ENCODE assay signal across 20 cellular contexts in genomic region chr4:55906323-55906722, GRCh38.
"Had no signal": no experiment of that assay in that cellular context is flagged by ENCODE, and none has a peak within 500 bp of the region (broad histone marks: within the 10 kb centered on the region; RNA-seq: fewer than 3 reads in every experiment).

No MANE protein-coding gene starts in this region.

- H3K4me3 ChIP-seq: colonic mucosa, hepatocyte, lower lobe of right lung, pancreas, right lobe of liver, smooth muscle cell, thyroid gland had no signal

- H3K27me3 Mint-ChIP-seq: activated CD8-positive, alpha-beta memory T cell treated with anti-CD3 and anti-CD28 coated beads, Interleukin-2, amount 10 ng/mL, durations not matched to agents 7 days and 5 days; natural killer cell treated with Interleukin-12 subunit alpha and Interleukin-12 subunit beta and Interleukin-15 and Interleukin-18, amount 100 ng/mL, for 72 hours; stimulated activated memory B cell treated with anti-CD40 and anti-IgM and Interleukin-4, amounts not matched to agents 10 μg/mL and 1 μg/mL and 100 μg/mL, for 72 hours had no signal

- H3K27ac ChIP-seq: brain microvascular endothelial cell, colonic mucosa, hepatocyte, lower lobe of right lung, neutrophil, pancreas, right lobe of liver, thyroid gland had no signal

- H3K9me3 ChIP-seq: colonic mucosa, lower lobe of right lung, neutrophil, pancreas, right lobe of liver, thyroid gland had no signal

- H3K4me3 Mint-ChIP-seq: activated CD8-positive, alpha-beta memory T cell treated with anti-CD3 and anti-CD28 coated beads, Interleukin-2, amount 10 ng/mL, durations not matched to agents 7 days and 5 days; endodermal cell; natural killer cell treated with Interleukin-12 subunit alpha and Interleukin-12 subunit beta and Interleukin-15 and Interleukin-18, amount 100 ng/mL, for 72 hours; stimulated activated memory B cell treated with anti-CD40 and anti-IgM and Interleukin-4, amounts not matched to agents 10 μg/mL and 1 μg/mL and 100 μg/mL, for 72 hours had no signal

- H3K36me3 Mint-ChIP-seq: natural killer cell treated with Interleukin-12 subunit alpha and Interleukin-12 subunit beta and Interleukin-15 and Interleukin-18, amount 100 ng/mL, for 72 hours had no signal

- H3K36me3 ChIP-seq: colonic mucosa had no signal

- DNase-seq: activated CD4-positive, alpha-beta T cell treated with anti-CD3 and anti-CD28 coated beads, Interleukin-2, amount 50 U/mL, for 4 hours; activated CD8-positive, alpha-beta memory T cell treated with anti-CD3 and anti-CD28 coated beads, Interleukin-2, amount 10 ng/mL, durations not matched to agents 7 days and 5 days; activated gamma-delta T cell; aorta; brain microvascular endothelial cell; central memory CD4-positive, alpha-beta T cell; colonic mucosa; endodermal cell; lower lobe of right lung; pancreas; right lobe of liver; stimulated activated CD4-positive, alpha-beta T cell treated with anti-CD3 and anti-CD28 coated beads, Interleukin-4, amount 100 ng/mL, for 24 hours; thyroid gland had no signal

- H3K4me1 Mint-ChIP-seq: endodermal cell had no signal

- H3K27ac Mint-ChIP-seq: activated CD8-positive, alpha-beta memory T cell treated with anti-CD3 and anti-CD28 coated beads, Interleukin-2, amount 10 ng/mL, durations not matched to agents 7 days and 5 days; endodermal cell; stimulated activated memory B cell treated with anti-CD40 and anti-IgM and Interleukin-4, amounts not matched to agents 10 μg/mL and 1 μg/mL and 100 μg/mL, for 72 hours had no signal

- ATAC-seq: lower lobe of right lung; natural killer cell treated with Interleukin-12 subunit alpha and Interleukin-12 subunit beta and Interleukin-15 and Interleukin-18, amount 100 ng/mL, for 72 hours; pancreas; right lobe of liver; SK-N-SH treated with all-trans-retinoic acid at 6 μM for 48 hours; stimulated activated memory B cell treated with anti-CD40 and anti-IgM and Interleukin-4, amounts not matched to agents 10 μg/mL and 1 μg/mL and 100 μg/mL, for 72 hours had no signal

- H3K27me3 ChIP-seq: brain microvascular endothelial cell, colonic mucosa, foreskin keratinocyte, hepatocyte, neutrophil, pancreas, right lobe of liver, thyroid gland had no signal

- H3K4me1 ChIP-seq: colonic mucosa, lower lobe of right lung, pancreas, right lobe of liver, thyroid gland had no signal

- H3K9me3 Mint-ChIP-seq: endodermal cell; natural killer cell treated with Interleukin-12 subunit alpha and Interleukin-12 subunit beta and Interleukin-15 and Interleukin-18, amount 100 ng/mL, for 72 hours; stimulated activated memory B cell treated with anti-CD40 and anti-IgM and Interleukin-4, amounts not matched to agents 10 μg/mL and 1 μg/mL and 100 μg/mL, for 72 hours had no signal
